ENCODE assay signal across 26 cellular contexts in the genomic region with DNA sequence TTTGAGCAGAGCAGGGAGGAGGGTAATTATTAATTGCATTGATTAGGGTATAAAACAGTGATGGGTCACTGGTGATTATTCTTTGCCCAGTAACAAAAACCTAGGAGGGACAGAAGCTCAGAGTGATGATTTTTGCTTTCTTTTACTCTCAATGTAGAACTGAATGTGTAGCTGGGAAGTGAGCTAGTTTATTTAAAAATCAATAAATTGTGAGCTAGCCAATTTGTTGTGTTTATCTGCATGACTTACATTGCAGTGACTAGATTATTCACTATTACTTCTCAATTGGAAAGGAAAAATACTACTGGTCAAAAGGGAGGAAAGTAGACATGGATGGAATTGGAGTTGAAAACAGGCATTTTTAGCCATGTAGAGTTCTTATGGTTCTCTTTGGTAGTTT.
"Had no signal": no experiment of that assay in that cellular context is flagged by ENCODE, and none has a peak within 500 bp of the region (broad histone marks: within the 10 kb centered on the region; RNA-seq: fewer than 3 reads in every experiment).

No MANE protein-coding gene starts in this region.

- H3K36me3 Mint-ChIP-seq: mesothelial cell of epicardium had no signal

- H3K36me3 ChIP-seq: prostate gland, suprapubic skin, thyroid gland, vagina had no signal

- H3K4me1 ChIP-seq: prostate gland, suprapubic skin, vagina had no signal

- H3K9me3 Mint-ChIP-seq: mesothelial cell of epicardium; naive B cell; natural killer cell treated with Interleukin-12 subunit alpha and Interleukin-12 subunit beta and Interleukin-15 and Interleukin-18, amount 100 ng/mL, for 72 hours; stimulated activated naive B cell treated with anti-CD40 and anti-IgM and Interleukin-4, amounts not matched to agents 10 μg/mL and 1 μg/mL and 100 μg/mL, for 72 hours; stimulated activated naive CD8-positive, alpha-beta T cell treated with anti-CD3 and anti-CD28 coated beads, Interleukin-15, amount 100 ng/mL, for 72 hours had no signal

- H3K27me3 ChIP-seq: dorsolateral prefrontal cortex, heart right ventricle, suprapubic skin, thyroid gland, vagina had no signal

- H3K27me3 Mint-ChIP-seq: naive B cell; natural killer cell treated with Interleukin-12 subunit alpha and Interleukin-12 subunit beta and Interleukin-15 and Interleukin-18, amount 100 ng/mL, for 72 hours; stimulated activated naive B cell treated with anti-CD40 and anti-IgM and Interleukin-4, amounts not matched to agents 10 μg/mL and 1 μg/mL and 100 μg/mL, for 72 hours; stimulated activated naive CD8-positive, alpha-beta T cell treated with anti-CD3 and anti-CD28 coated beads, Interleukin-15, amount 100 ng/mL, for 72 hours had no signal

- H3K27ac Mint-ChIP-seq: mesothelial cell of epicardium; naive B cell; stimulated activated naive B cell treated with anti-CD40 and anti-IgM and Interleukin-4, amounts not matched to agents 10 μg/mL and 1 μg/mL and 100 μg/mL, for 72 hours; stimulated activated naive CD8-positive, alpha-beta T cell treated with anti-CD3 and anti-CD28 coated beads, Interleukin-15, amount 100 ng/mL, for 72 hours had no signal

- H3K27ac ChIP-seq: prostate gland, suprapubic skin, thyroid gland had no signal

- H3K4me3 ChIP-seq: lung, mucosa of descending colon, prostate gland, suprapubic skin, thyroid gland, vagina had no signal

- H3K4me3 Mint-ChIP-seq: mesothelial cell of epicardium; naive B cell; natural killer cell treated with Interleukin-12 subunit alpha and Interleukin-12 subunit beta and Interleukin-15 and Interleukin-18, amount 100 ng/mL, for 72 hours; stimulated activated naive B cell treated with anti-CD40 and anti-IgM and Interleukin-4, amounts not matched to agents 10 μg/mL and 1 μg/mL and 100 μg/mL, for 72 hours; stimulated activated naive CD8-positive, alpha-beta T cell treated with anti-CD3 and anti-CD28 coated beads, Interleukin-15, amount 100 ng/mL, for 72 hours had no signal

- H3K9me3 ChIP-seq: heart right ventricle, mucosa of descending colon, prostate gland, suprapubic skin, thyroid gland, vagina had no signal

- FAIRE-seq: colon, frontal cortex, islet of Langerhans, small intestine had no signal

- ATAC-seq: left colon; mucosa of descending colon; natural killer cell treated with Interleukin-12 subunit alpha and Interleukin-12 subunit beta and Interleukin-15 and Interleukin-18, amount 100 ng/mL, for 72 hours; right cardiac atrium; stimulated activated naive B cell treated with anti-CD40 and anti-IgM and Interleukin-4, amounts not matched to agents 10 μg/mL and 1 μg/mL and 100 μg/mL, for 72 hours; stimulated activated naive CD8-positive, alpha-beta T cell treated with anti-CD3 and anti-CD28 coated beads, Interleukin-15, amount 100 ng/mL, for 72 hours had no signal

- DNase-seq: dorsolateral prefrontal cortex; effector CD4-positive, alpha-beta T cell; heart right ventricle; hippocampal formation; left colon; mesenchymal stem cell; mucosa of descending colon; naive B cell; nucleus accumbens; right cardiac atrium; small intestine; stimulated activated CD4-positive, alpha-beta T cell treated with anti-CD3 and anti-CD28 coated beads, Interleukin-15, amount 100 ng/mL, for 24 hours; stimulated activated CD4-positive, alpha-beta T cell treated with anti-CD3 and anti-CD28 coated beads, Interleukin-2, amount 100 ng/mL, for 48 hours; stimulated activated naive B cell treated with anti-CD40 and anti-IgM and Interleukin-4, amounts not matched to agents 10 μg/mL and 1 μg/mL and 100 μg/mL, for 72 hours; stimulated activated naive CD8-positive, alpha-beta T cell treated with anti-CD3 and anti-CD28 coated beads, Interleukin-15, amount 100 ng/mL, for 72 hours; thyroid gland; trophoblast cell had no signal
